Comparison of ENCODE assay signal across 8 cellular contexts in genomic region chr17:5468075-5468473, GRCh38. TPM values are rescaled to one million over a fixed set of nuclear protein-coding genes. Genes with fewer than 3 reads are reported as not detected.
DNase-seq lines count a peak whose midpoint lies in the region; ATAC-seq, FAIRE-seq and TF ChIP-seq lines count a peak whose summit lies in the region.

No MANE protein-coding gene starts in this region.

- dilution Hi-C loops in keratinocyte (cut with MboI; ENCODE audit: extremely low pct_ligation_motif_present, low sequenced_read_pairs), result no loop called here

- no peaks in the 10 kb centered on the region for H3K36me3 Mint-ChIP-seq in IgD-negative memory B cell
- peaks cover 8% of the 10 kb centered on the region for H3K36me3 Mint-ChIP-seq in activated naive CD8-positive, alpha-beta T cell treated with anti-CD3 and anti-CD28 coated beads, Interleukin-2, amount 10 ng/mL, durations not matched to agents 7 days and 5 days

- H3K4me1 ChIP-seq in keratinocyte (ENCODE audit: control insufficient read depth, extremely low read depth, insufficient read depth, low read length), result peaks cover 8% of the 10 kb centered on the region

- H3K36me3 ChIP-seq in keratinocyte (ENCODE audit: control insufficient read depth in 2 of 2, extremely low read depth in 1 of 2, insufficient read depth in 2 of 2, low read length in 2 of 2), result peaks cover 0 to 8% of the 10 kb centered on the region in 2 experiments

- peak overlapping the region; percentile 63 for H3K4me2 ChIP-seq in keratinocyte (ENCODE audit: control insufficient read depth, extremely low read depth, insufficient read depth, low read depth, low read length)

- H3K9me3 ChIP-seq in keratinocyte (ENCODE audit: control insufficient read depth, low read depth, low read length), result no peaks in the 10 kb centered on the region

- H3K4me3 Mint-ChIP-seq in IgD-negative memory B cell, result peak overlapping the region; percentile 84 to 91 (median 85)
- H3K4me3 Mint-ChIP-seq in activated naive CD8-positive, alpha-beta T cell treated with anti-CD3 and anti-CD28 coated beads, Interleukin-2, amount 10 ng/mL, durations not matched to agents 7 days and 5 days, result peak overlapping the region; percentile 87

- peak overlapping the region; percentile 1 to 77 (median 8) for H3K27ac Mint-ChIP-seq in IgD-negative memory B cell
- peak overlapping the region; percentile 47 for H3K27ac Mint-ChIP-seq in activated naive CD8-positive, alpha-beta T cell treated with anti-CD3 and anti-CD28 coated beads, Interleukin-2, amount 10 ng/mL, durations not matched to agents 7 days and 5 days

- no peak for DNase-seq in activated naive CD8-positive, alpha-beta T cell treated with anti-CD3 and anti-CD28 coated beads, Interleukin-2, amount 10 ng/mL, durations not matched to agents 7 days and 5 days
- DNase-seq in keratinocyte (ENCODE audit: low read depth, low spot score) (no peak), glomerular visceral epithelial cell (ENCODE audit: extremely low spot score) (no peak)
- DNase-seq in stimulated activated CD8-positive, alpha-beta memory T cell treated with anti-CD3 and anti-CD28 coated beads, Interleukin-4, amount 100 ng/mL, for 48 hours, result peak; percentile 37

- peak overlapping the region; percentile 88 for H2AFZ ChIP-seq in keratinocyte (ENCODE audit: control insufficient read depth, low read length)

- no peaks in the 10 kb centered on the region for H4K20me1 ChIP-seq in keratinocyte (ENCODE audit: control insufficient read depth, extremely low read depth, insufficient read depth, low read length)

- peaks cover 2% of the 10 kb centered on the region for H3K9me1 ChIP-seq in keratinocyte (ENCODE audit: control insufficient read depth, extremely low read depth, insufficient read depth, low read length)

- FAIRE-seq in keratinocyte (lab: Jason Lieb, UNC), result peak; percentile 29

- H3K27ac ChIP-seq in keratinocyte (ENCODE audit: control insufficient read depth, insufficient read depth, low read length), result peak overlapping the region; percentile 65

- no peaks in the 10 kb centered on the region for H3K9me3 Mint-ChIP-seq in IgD-negative memory B cell
- no peaks in the 10 kb centered on the region for H3K9me3 Mint-ChIP-seq in activated naive CD8-positive, alpha-beta T cell treated with anti-CD3 and anti-CD28 coated beads, Interleukin-2, amount 10 ng/mL, durations not matched to agents 7 days and 5 days

- H3K4me1 Mint-ChIP-seq in IgD-negative memory B cell, result peaks cover 25 to 48% (median 32%) of the 10 kb centered on the region in 3 donors
- peaks cover 38% of the 10 kb centered on the region for H3K4me1 Mint-ChIP-seq in activated naive CD8-positive, alpha-beta T cell treated with anti-CD3 and anti-CD28 coated beads, Interleukin-2, amount 10 ng/mL, durations not matched to agents 7 days and 5 days

- ATAC-seq in GM19455 (IDR thresholded peaks at IDR 0.05; ENCODE audit: unreplicated experiment), result peak; percentile 18
- ATAC-seq in activated naive CD8-positive, alpha-beta T cell treated with anti-CD3 and anti-CD28 coated beads, Interleukin-2, amount 10 ng/mL, durations not matched to agents 7 days and 5 days (ENCODE audit: low read depth), result peak; percentile 14
- ATAC-seq in HG03095 (IDR thresholded peaks at IDR 0.05; ENCODE audit: unreplicated experiment), result no peak
- no peak for ATAC-seq in GM21786 (IDR thresholded peaks at IDR 0.05; ENCODE audit: unreplicated experiment)

- peak overlapping the region; percentile 82 for H3K9ac ChIP-seq in keratinocyte (ENCODE audit: control insufficient read depth, extremely low read depth, insufficient read depth, low read length)

- H3K27me3 ChIP-seq in keratinocyte (ENCODE audit: control insufficient read depth, extremely low read depth, insufficient read depth, low read length), result no peaks in the 10 kb centered on the region

- peak overlapping the region; percentile 78 to 88 (median 86) for H3K4me3 ChIP-seq in keratinocyte (ENCODE audit: control insufficient read depth in 2 of 3, extremely low read depth in 1 of 3, insufficient read depth in 2 of 3, low read depth in 1 of 3, low read length in 3 of 3)

- POLR2A ChIA-PET in activated naive CD8-positive, alpha-beta T cell treated with anti-CD3 and anti-CD28 coated beads, Interleukin-2, amount 10 ng/mL, durations not matched to agents 7 days and 5 days (lab: Charles Lee), result interaction anchor here (0.7 to 3.0 kb wide), 7 partner anchors 18 to 976 kb away, joined by 3 to 33 read pairs (median 3); partner anchors contain the start of genes C1QBP, DERL2, MIS12 and NLRP1

- H3K79me2 ChIP-seq in keratinocyte (ENCODE audit: control insufficient read depth, insufficient read depth, low read length), result peaks cover 57% of the 10 kb centered on the region

- no peak for TF ChIP-seq CTCF in keratinocyte (optimal IDR thresholded peaks at IDR 0.05 in 1 of 3, IDR thresholded peaks at IDR 0.05 in 1 of 3, conservative IDR thresholded peaks at IDR 0.05 in 1 of 3; ENCODE audit: extremely low read depth in 1 of 3, insufficient read depth in 2 of 3, low read length in 3 of 3)

- no peaks in the 10 kb centered on the region for H3K27me3 Mint-ChIP-seq in IgD-negative memory B cell
- H3K27me3 Mint-ChIP-seq in activated naive CD8-positive, alpha-beta T cell treated with anti-CD3 and anti-CD28 coated beads, Interleukin-2, amount 10 ng/mL, durations not matched to agents 7 days and 5 days, result no peaks in the 10 kb centered on the region

RNA-seq across cellular contexts. Expression of gene DHX33, which starts 0.7 kb away (rescaled TPM):
- polyA plus RNA-seq in IgD-negative memory B cell, result 1.1 TPM
- 10 to 100 TPM; 14.4 to 14.5 TPM for total RNA-seq in activated naive CD8-positive, alpha-beta T cell treated with anti-CD3 and anti-CD28 coated beads, Interleukin-2, amount 10 ng/mL, durations not matched to agents 7 days and 5 days
- 12.3 to 23.1 TPM (median 20.0 TPM) in 3 replicates for polyA plus RNA-seq in keratinocyte
- 8.7 TPM for polyA plus RNA-seq in keratinocyte (2011; ENCODE audit: low read depth)
- polyA plus RNA-seq in keratinocyte (2011; cell fraction: cytosol; rRNA removed), result 14.2 and 15.1 TPM in 2 replicates
- polyA plus RNA-seq in keratinocyte (2011; cell fraction: nucleus; rRNA removed), result 28.0 and 30.3 TPM in 2 replicates
- 7.0 and 19.2 TPM in 2 replicates for polyA plus RNA-seq in keratinocyte (2012; ENCODE audit: low replicate concordance)
- polyA minus RNA-seq in keratinocyte, result 25.4 to 49.2 TPM (median 33.8 TPM) in 3 replicates
- polyA minus RNA-seq in keratinocyte (2011; cell fraction: cytosol; rRNA and poly(A)+ RNA removed), result 19.0 TPM
- polyA minus RNA-seq in keratinocyte (2011; cell fraction: nucleus; rRNA and poly(A)+ RNA removed), result 18.5 and 29.9 TPM in 2 replicates

RNA-seq across cellular contexts. Expression of gene DERL2, which starts 17.9 kb away (rescaled TPM):
- polyA plus RNA-seq in IgD-negative memory B cell, result 66.7 TPM
- 10 to 100 TPM; 68.6 to 72.3 TPM for total RNA-seq in activated naive CD8-positive, alpha-beta T cell treated with anti-CD3 and anti-CD28 coated beads, Interleukin-2, amount 10 ng/mL, durations not matched to agents 7 days and 5 days
- polyA plus RNA-seq in keratinocyte, result 57.8 to 83.6 TPM (median 64.8 TPM) in 3 replicates
- polyA plus RNA-seq in keratinocyte (2011; ENCODE audit: low read depth), result 35.7 TPM
- 35.6 and 51.5 TPM in 2 replicates for polyA plus RNA-seq in keratinocyte (2011; cell fraction: cytosol; rRNA removed)
- 43.0 and 72.6 TPM in 2 replicates for polyA plus RNA-seq in keratinocyte (2011; cell fraction: nucleus; rRNA removed)
- 42.0 and 58.2 TPM in 2 replicates for polyA plus RNA-seq in keratinocyte (2012; ENCODE audit: low replicate concordance)
- polyA minus RNA-seq in keratinocyte, result 12.9 to 14.0 TPM (median 13.8 TPM) in 3 replicates
- 17.5 TPM for polyA minus RNA-seq in keratinocyte (2011; cell fraction: cytosol; rRNA and poly(A)+ RNA removed)
- polyA minus RNA-seq in keratinocyte (2011; cell fraction: nucleus; rRNA and poly(A)+ RNA removed), result 20.8 and 26.4 TPM in 2 replicates

RNA-seq across cellular contexts. Expression of gene MIS12, which starts 18.3 kb away (rescaled TPM):
- polyA plus RNA-seq in IgD-negative memory B cell (16.1 TPM), keratinocyte (9.1 to 20.6 TPM (median 15.0 TPM) in 3 replicates)
- total RNA-seq in activated naive CD8-positive, alpha-beta T cell treated with anti-CD3 and anti-CD28 coated beads, Interleukin-2, amount 10 ng/mL, durations not matched to agents 7 days and 5 days, result 10 to 100 TPM; 38.4 to 39.5 TPM
- 19.8 TPM for polyA plus RNA-seq in keratinocyte (2011; ENCODE audit: low read depth)
- polyA plus RNA-seq in keratinocyte (2011; cell fraction: cytosol; rRNA removed), result 4.4 and 9.4 TPM in 2 replicates
- polyA plus RNA-seq in keratinocyte (2011; cell fraction: nucleus; rRNA removed), result 13.1 and 18.7 TPM in 2 replicates
- polyA plus RNA-seq in keratinocyte (2012; ENCODE audit: low replicate concordance), result 7.5 and 13.9 TPM in 2 replicates
- polyA minus RNA-seq in keratinocyte, result 7.8 to 13.0 TPM (median 9.5 TPM) in 3 replicates
- polyA minus RNA-seq in keratinocyte (2011; cell fraction: cytosol; rRNA and poly(A)+ RNA removed), result 6.5 TPM
- 2.1 and 6.0 TPM in 2 replicates for polyA minus RNA-seq in keratinocyte (2011; cell fraction: nucleus; rRNA and poly(A)+ RNA removed)

RNA-seq across cellular contexts. Expression of gene C1QBP, which starts 29.1 kb away (rescaled TPM):
- polyA plus RNA-seq in IgD-negative memory B cell (281 TPM), keratinocyte (176 to 431 TPM (median 394 TPM) in 3 replicates)
- total RNA-seq in activated naive CD8-positive, alpha-beta T cell treated with anti-CD3 and anti-CD28 coated beads, Interleukin-2, amount 10 ng/mL, durations not matched to agents 7 days and 5 days, result 100 to 1,000 TPM; 109 to 112 TPM
- polyA plus RNA-seq in keratinocyte (2011; ENCODE audit: low read depth), result 647 TPM
- polyA plus RNA-seq in keratinocyte (2011; cell fraction: cytosol; rRNA removed), result 302 and 508 TPM in 2 replicates
- polyA plus RNA-seq in keratinocyte (2011; cell fraction: nucleus; rRNA removed), result 161 and 229 TPM in 2 replicates
- polyA plus RNA-seq in keratinocyte (2012; ENCODE audit: low replicate concordance), result 177 and 311 TPM in 2 replicates
- 60.9 to 239 TPM (median 98.3 TPM) in 3 replicates for polyA minus RNA-seq in keratinocyte
- polyA minus RNA-seq in keratinocyte (2011; cell fraction: cytosol; rRNA and poly(A)+ RNA removed), result 196 TPM
- polyA minus RNA-seq in keratinocyte (2011; cell fraction: nucleus; rRNA and poly(A)+ RNA removed), result 30.1 and 49.1 TPM in 2 replicates

RNA-seq across cellular contexts. Expression of gene RPAIN, which starts 48.1 kb away (rescaled TPM):
- 36.8 TPM for polyA plus RNA-seq in IgD-negative memory B cell
- 10 to 100 TPM; 61.9 to 63.9 TPM for total RNA-seq in activated naive CD8-positive, alpha-beta T cell treated with anti-CD3 and anti-CD28 coated beads, Interleukin-2, amount 10 ng/mL, durations not matched to agents 7 days and 5 days
- polyA plus RNA-seq in keratinocyte, result 18.5 to 22.5 TPM (median 22.1 TPM) in 3 replicates
- 24.3 TPM for polyA plus RNA-seq in keratinocyte (2011; ENCODE audit: low read depth)
- polyA plus RNA-seq in keratinocyte (2011; cell fraction: cytosol; rRNA removed), result 12.8 and 17.2 TPM in 2 replicates
- 30.3 and 33.9 TPM in 2 replicates for polyA plus RNA-seq in keratinocyte (2011; cell fraction: nucleus; rRNA removed)
- 16.8 and 45.4 TPM in 2 replicates for polyA plus RNA-seq in keratinocyte (2012; ENCODE audit: low replicate concordance)
- 2.6 to 13.3 TPM (median 8.7 TPM) in 3 replicates for polyA minus RNA-seq in keratinocyte
- polyA minus RNA-seq in keratinocyte (2011; cell fraction: cytosol; rRNA and poly(A)+ RNA removed), result 8.1 TPM
- 10.9 and 14.0 TPM in 2 replicates for polyA minus RNA-seq in keratinocyte (2011; cell fraction: nucleus; rRNA and poly(A)+ RNA removed)

Comparison
In these comparisons a context has a peak if more than half of its experiments do, and no peak if none do; other contexts are left out.
1. ATAC-seq: peak in GM19455 (single experiment) and activated naive CD8-positive, alpha-beta T cell treated with anti-CD3 and anti-CD28 coated beads, Interleukin-2, amount 10 ng/mL, durations not matched to agents 7 days and 5 days (single experiment); none in HG03095 (single experiment) and GM21786 (single experiment).